Comparison of ENCODE assay signal across 8 cellular contexts in the genomic region with DNA sequence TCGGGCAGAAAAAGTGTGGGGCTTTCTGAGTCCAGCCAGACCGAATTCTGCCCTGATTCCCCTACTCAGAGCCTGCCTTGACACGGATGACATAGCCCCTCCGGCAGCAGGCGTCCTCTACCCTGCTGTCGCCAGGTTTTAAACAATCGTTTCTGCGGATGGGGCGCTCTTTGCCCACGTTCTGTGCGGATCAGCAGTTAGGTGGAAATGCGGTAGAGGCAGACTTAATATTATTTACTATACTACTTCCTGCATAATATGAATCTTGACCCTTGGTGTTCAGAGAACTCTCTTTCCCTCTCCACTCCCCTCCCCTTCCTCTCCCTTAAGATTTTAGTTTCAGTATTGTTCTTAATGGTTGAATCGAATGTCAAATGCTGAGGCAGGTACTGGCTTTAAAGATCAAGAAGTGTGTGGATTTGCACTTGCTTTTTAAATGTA. TPM values are rescaled to one million over a fixed set of nuclear protein-coding genes. Genes with fewer than 3 reads are reported as not detected.
DNase-seq lines count a peak whose midpoint lies in the region; ATAC-seq and TF ChIP-seq lines count a peak whose summit lies in the region.

No MANE protein-coding gene starts in this region.

- no peaks in the 10 kb centered on the region for H3K36me3 ChIP-seq in testis (ENCODE audit: low read depth, missing control alignments)

- 51 to 56% methylated on average over 13 of the region's 13 CpGs for WGBS in testis, 2 donors

- H3K4me3 ChIP-seq in testis = no peak overlapping the region

- peak overlapping the region; percentile 94 for H3K4me3 Mint-ChIP-seq in activated T-cell treated with anti-CD3 and anti-CD28 coated beads, Interleukin-2, amount 50 U/mL, for 4 hours
- peak overlapping the region; percentile 96 for H3K4me3 Mint-ChIP-seq in mesothelial cell of epicardium

- H3K27me3 Mint-ChIP-seq in activated T-cell treated with anti-CD3 and anti-CD28 coated beads, Interleukin-2, amount 50 U/mL, for 4 hours (ENCODE audit: low read depth) = peaks cover 14% of the 10 kb centered on the region
- H3K27me3 Mint-ChIP-seq in mesothelial cell of epicardium (ENCODE audit: low read depth) = peaks cover 17% of the 10 kb centered on the region

- peak; percentile 49 for DNase-seq in activated T-cell treated with anti-CD3 and anti-CD28 coated beads, Interleukin-2, amount 50 U/mL, for 4 hours
- DNase-seq in mesothelial cell of epicardium (ENCODE audit: low spot score in 2 of 2, unreplicated experiment in 2 of 2) (no peak), A172 (ENCODE audit: low spot score) (no peak), KBM-7 (no peak), OCI-M1 (lab: John Stamatoyannopoulos, UW) (no peak), testis (no peak)

- in situ Hi-C loops in KBM-7 (cut with MboI; ENCODE audit: low pct_unique_long_range_greater_than_20kb, low sequenced_read_pairs) = no loop called here

- intact Hi-C loops in testis (cut with DNase I; ENCODE audit: low total_unique reads) = no loop called here

- H3K27me3 ChIP-seq in testis = no peaks in the 10 kb centered on the region

- peak overlapping the region; percentile 97 for H3K27ac Mint-ChIP-seq in mesothelial cell of epicardium

- no peak overlapping the region for H3K27ac ChIP-seq in testis

- TF ChIP-seq POLR2A in testis (IDR thresholded peaks at IDR 0.05) = no peak

- TF ChIP-seq CTCF in mesothelial cell of epicardium (IDR thresholded peaks at IDR 0.05; ENCODE audit: unreplicated experiment) = no peak
- TF ChIP-seq CTCF in testis (IDR thresholded peaks at IDR 0.05) = no peak

- peaks cover 19% of the 10 kb centered on the region for H3K36me3 Mint-ChIP-seq in activated T-cell treated with anti-CD3 and anti-CD28 coated beads, Interleukin-2, amount 50 U/mL, for 4 hours (ENCODE audit: insufficient read depth)
- H3K36me3 Mint-ChIP-seq in mesothelial cell of epicardium = peaks cover 11% of the 10 kb centered on the region

- no peaks in the 10 kb centered on the region for H3K9me3 Mint-ChIP-seq in activated T-cell treated with anti-CD3 and anti-CD28 coated beads, Interleukin-2, amount 50 U/mL, for 4 hours
- H3K9me3 Mint-ChIP-seq in mesothelial cell of epicardium = no peaks in the 10 kb centered on the region

- peak; percentile 31 for ATAC-seq in GM18868 (IDR thresholded peaks at IDR 0.05; ENCODE audit: unreplicated experiment)
- peak; percentile 29 for ATAC-seq in HG02885 (IDR thresholded peaks at IDR 0.05; ENCODE audit: poor library complexity, unreplicated experiment)
- peak; percentile 8 to 10 for ATAC-seq in activated T-cell treated with anti-CD3 and anti-CD28 coated beads, Interleukin-2, amount 50 U/mL, for 4 hours

- H3K9me3 ChIP-seq in testis = no peaks in the 10 kb centered on the region

- H3K4me1 Mint-ChIP-seq in activated T-cell treated with anti-CD3 and anti-CD28 coated beads, Interleukin-2, amount 50 U/mL, for 4 hours (ENCODE audit: low read depth) = peaks cover 66% of the 10 kb centered on the region
- peaks cover 73% of the 10 kb centered on the region for H3K4me1 Mint-ChIP-seq in mesothelial cell of epicardium

- H3K4me1 ChIP-seq in testis = peaks cover 8% of the 10 kb centered on the region

RNA-seq across cellular contexts. Expression of gene GATA3, which starts 2.4 kb away (rescaled TPM):
- total RNA-seq in activated T-cell treated with anti-CD3 and anti-CD28 coated beads, Interleukin-2, amount 50 U/mL, for 4 hours = 10 to 100 TPM; 28.1 to 71.9 (median 42.1) TPM
- total RNA-seq in mesothelial cell of epicardium (59.6 to 67.4 TPM (median 63.6 TPM) in 3 replicates), testis (1 to 10 TPM in 1 of 2 donors, under 1 TPM in 1; 0.31 to 1.9 TPM)
- total RNA-seq in A172 (2014; rRNA removed; shearing (Covaris generic)) = 0.12 and 0.46 TPM in 2 replicates
- polyA plus RNA-seq in testis (ENCODE audit: insufficient read depth, low read depth, low replicate concordance) = 0.50 TPM

Comparison
In these comparisons a context has a peak if more than half of its experiments do, and no peak if none do; other contexts are left out.
1. RNA of gene GATA3, which starts 2.4 kb away (total RNA-seq): 59.6 to 67.4 TPM in mesothelial cell of epicardium and 28.1 to 71.9 TPM in activated T-cell treated with anti-CD3 and anti-CD28 coated beads, Interleukin-2, amount 50 U/mL, for 4 hours; 0.31 to 1.9 TPM in testis and 0.12 to 0.46 TPM in A172; every median in the first group is over 10 times any median in the second.
2. Peak in every context shown above with its lines, with median percentiles within 50 percentile points of each other: ATAC-seq.